In the genomic region with DNA sequence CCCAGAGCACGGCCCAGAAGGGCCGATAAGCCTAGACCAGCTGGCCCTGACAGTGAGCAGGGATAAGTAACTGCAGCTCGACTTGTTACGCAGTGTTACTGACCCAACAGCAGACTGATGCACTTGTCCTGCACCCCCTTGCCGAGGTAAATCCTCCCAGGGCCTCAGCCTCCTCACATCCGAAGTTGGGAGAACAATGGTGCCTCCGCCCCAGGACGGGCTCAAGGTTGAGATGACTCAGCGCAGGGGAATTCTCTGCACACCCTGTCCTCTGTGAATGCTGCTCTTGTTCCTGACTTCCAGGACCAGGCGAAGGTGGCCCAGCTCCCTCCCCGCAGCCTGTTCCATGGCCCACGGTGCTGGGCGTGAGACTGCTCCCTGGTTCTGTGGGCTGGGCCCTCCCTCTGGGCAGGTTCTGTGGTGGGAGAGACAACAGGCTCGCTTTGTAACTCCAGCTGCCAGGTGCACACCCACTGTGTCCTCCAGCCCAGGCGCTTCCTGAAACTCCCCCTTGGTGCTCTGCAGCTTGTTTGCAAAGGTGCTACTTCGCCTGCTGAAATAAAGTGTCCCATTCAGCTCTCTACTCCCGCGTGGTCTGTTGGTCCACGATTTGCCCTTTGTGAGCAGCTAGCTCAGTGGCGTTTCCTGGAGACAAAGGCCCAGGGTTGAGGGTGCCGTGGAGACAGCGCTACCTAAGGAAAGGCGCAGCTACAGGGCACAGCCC, we compare ENCODE assay signal across 1 cellular context.
TF ChIP-seq lines count a peak whose summit lies in the region.

No MANE protein-coding gene starts in this region.

TF ChIP-seq in GM12878, 131 proteins besides CTCF, POLR2A, EP300 and RAD21 (continued from another document):
- TF ChIP-seq, protein P1, sequence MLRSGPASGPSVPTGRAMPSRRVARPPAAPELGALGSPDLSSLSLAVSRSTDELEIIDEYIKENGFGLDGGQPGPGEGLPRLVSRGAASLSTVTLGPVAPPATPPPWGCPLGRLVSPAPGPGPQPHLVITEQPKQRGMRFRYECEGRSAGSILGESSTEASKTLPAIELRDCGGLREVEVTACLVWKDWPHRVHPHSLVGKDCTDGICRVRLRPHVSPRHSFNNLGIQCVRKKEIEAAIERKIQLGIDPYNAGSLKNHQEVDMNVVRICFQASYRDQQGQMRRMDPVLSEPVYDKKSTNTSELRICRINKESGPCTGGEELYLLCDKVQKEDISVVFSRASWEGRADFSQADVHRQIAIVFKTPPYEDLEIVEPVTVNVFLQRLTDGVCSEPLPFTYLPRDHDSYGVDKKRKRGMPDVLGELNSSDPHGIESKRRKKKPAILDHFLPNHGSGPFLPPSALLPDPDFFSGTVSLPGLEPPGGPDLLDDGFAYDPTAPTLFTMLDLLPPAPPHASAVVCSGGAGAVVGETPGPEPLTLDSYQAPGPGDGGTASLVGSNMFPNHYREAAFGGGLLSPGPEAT (IDR thresholded peaks at IDR 0.05; ENCODE audit: low read depth): no peak
- TF ChIP-seq, protein P2, sequence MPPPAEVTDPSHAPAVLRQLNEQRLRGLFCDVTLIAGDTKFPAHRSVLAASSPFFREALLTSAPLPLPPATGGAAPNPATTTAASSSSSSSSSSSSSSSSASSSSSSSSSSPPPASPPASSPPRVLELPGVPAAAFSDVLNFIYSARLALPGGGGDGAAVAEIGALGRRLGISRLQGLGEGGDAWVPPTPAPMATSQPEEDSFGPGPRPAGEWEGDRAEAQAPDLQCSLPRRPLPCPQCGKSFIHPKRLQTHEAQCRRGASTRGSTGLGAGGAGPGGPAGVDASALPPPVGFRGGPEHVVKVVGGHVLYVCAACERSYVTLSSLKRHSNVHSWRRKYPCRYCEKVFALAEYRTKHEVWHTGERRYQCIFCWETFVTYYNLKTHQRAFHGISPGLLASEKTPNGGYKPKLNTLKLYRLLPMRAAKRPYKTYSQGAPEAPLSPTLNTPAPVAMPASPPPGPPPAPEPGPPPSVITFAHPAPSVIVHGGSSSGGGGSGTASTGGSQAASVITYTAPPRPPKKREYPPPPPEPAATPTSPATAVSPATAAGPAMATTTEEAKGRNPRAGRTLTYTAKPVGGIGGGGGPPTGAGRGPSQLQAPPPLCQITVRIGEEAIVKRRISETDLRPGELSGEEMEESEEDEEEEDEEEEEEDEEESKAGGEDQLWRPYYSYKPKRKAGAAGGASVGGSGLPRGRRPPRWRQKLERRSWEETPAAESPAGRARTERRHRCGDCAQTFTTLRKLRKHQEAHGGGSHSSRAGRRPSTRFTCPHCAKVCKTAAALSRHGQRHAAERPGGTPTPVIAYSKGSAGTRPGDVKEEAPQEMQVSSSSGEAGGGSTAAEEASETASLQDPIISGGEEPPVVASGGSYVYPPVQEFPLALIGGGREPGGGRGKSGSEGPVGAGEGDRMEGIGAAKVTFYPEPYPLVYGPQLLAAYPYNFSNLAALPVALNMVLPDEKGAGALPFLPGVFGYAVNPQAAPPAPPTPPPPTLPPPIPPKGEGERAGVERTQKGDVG (CRISPR knock-in tag; IDR thresholded peaks at IDR 0.05): no peak
- TF ChIP-seq HCFC1 (IDR thresholded peaks at IDR 0.05; ENCODE audit: low read length) (no peak), ZBED1 (IDR thresholded peaks at IDR 0.05; ENCODE audit: borderline replicate concordance) (no peak), NR2C1 (IDR thresholded peaks at IDR 0.05) (no peak), SIN3A (IDR thresholded peaks at IDR 0.05; ENCODE audit: low read depth, low read length) (no peak), IKZF2 (IDR thresholded peaks at IDR 0.05) (no peak), ZNF274 (IDR thresholded peaks at IDR 0.05; ENCODE audit: insufficient read depth, insufficient read length) (no peak), CBX3 (IDR thresholded peaks at IDR 0.05; ENCODE audit: borderline replicate concordance, low read depth) (no peak), NRF1 (conservative IDR thresholded peaks at IDR 0.05; ENCODE audit: low read depth, low read length) (no peak), GABPA (IDR thresholded peaks at IDR 0.05; ENCODE audit: low read depth) (no peak)
- TF ChIP-seq, protein P3, sequence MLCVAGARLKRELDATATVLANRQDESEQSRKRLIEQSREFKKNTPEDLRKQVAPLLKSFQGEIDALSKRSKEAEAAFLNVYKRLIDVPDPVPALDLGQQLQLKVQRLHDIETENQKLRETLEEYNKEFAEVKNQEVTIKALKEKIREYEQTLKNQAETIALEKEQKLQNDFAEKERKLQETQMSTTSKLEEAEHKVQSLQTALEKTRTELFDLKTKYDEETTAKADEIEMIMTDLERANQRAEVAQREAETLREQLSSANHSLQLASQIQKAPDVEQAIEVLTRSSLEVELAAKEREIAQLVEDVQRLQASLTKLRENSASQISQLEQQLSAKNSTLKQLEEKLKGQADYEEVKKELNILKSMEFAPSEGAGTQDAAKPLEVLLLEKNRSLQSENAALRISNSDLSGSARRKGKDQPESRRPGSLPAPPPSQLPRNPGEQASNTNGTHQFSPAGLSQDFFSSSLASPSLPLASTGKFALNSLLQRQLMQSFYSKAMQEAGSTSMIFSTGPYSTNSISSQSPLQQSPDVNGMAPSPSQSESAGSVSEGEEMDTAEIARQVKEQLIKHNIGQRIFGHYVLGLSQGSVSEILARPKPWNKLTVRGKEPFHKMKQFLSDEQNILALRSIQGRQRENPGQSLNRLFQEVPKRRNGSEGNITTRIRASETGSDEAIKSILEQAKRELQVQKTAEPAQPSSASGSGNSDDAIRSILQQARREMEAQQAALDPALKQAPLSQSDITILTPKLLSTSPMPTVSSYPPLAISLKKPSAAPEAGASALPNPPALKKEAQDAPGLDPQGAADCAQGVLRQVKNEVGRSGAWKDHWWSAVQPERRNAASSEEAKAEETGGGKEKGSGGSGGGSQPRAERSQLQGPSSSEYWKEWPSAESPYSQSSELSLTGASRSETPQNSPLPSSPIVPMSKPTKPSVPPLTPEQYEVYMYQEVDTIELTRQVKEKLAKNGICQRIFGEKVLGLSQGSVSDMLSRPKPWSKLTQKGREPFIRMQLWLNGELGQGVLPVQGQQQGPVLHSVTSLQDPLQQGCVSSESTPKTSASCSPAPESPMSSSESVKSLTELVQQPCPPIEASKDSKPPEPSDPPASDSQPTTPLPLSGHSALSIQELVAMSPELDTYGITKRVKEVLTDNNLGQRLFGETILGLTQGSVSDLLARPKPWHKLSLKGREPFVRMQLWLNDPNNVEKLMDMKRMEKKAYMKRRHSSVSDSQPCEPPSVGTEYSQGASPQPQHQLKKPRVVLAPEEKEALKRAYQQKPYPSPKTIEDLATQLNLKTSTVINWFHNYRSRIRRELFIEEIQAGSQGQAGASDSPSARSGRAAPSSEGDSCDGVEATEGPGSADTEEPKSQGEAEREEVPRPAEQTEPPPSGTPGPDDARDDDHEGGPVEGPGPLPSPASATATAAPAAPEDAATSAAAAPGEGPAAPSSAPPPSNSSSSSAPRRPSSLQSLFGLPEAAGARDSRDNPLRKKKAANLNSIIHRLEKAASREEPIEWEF (IDR thresholded peaks at IDR 0.05; ENCODE audit: insufficient replicate concordance, low read depth, low read length): no peak
- TF ChIP-seq, protein P4, sequence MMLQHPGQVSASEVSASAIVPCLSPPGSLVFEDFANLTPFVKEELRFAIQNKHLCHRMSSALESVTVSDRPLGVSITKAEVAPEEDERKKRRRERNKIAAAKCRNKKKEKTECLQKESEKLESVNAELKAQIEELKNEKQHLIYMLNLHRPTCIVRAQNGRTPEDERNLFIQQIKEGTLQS (IDR thresholded peaks at IDR 0.05; ENCODE audit: borderline replicate concordance, extremely low read depth, low read depth, low read length): no peak
